In genomic region chr6:45590225-45590624, GRCh38 we compare ENCODE assay signal across 11 cellular contexts.
DNase-seq lines count a peak whose midpoint lies in the region; ATAC-seq and TF ChIP-seq lines count a peak whose summit lies in the region.
"Had no signal": no experiment of that assay in that cellular context is flagged by ENCODE, and none has a peak within 500 bp of the region (broad histone marks: within the 10 kb centered on the region; RNA-seq: fewer than 3 reads in every experiment).

No MANE protein-coding gene starts in this region.

- ATAC-seq in upper lobe of right lung (no peak), HG02571 (IDR thresholded peaks at IDR 0.05; ENCODE audit: unreplicated experiment) (no peak), HG02588 (IDR thresholded peaks at IDR 0.05; ENCODE audit: unreplicated experiment) (no peak)

- peak; percentile 90 for DNase-seq in A172 (ENCODE audit: low spot score)
- DNase-seq in activated naive CD8-positive, alpha-beta T cell treated with anti-CD3 and anti-CD28 coated beads for 36 hours: no peak
- DNase-seq in kidney epithelial cell (ENCODE audit: low read depth): peak; percentile 95
- no peak for DNase-seq in upper lobe of right lung
- DNase-seq in LoVo (ENCODE audit: low spot score): no peak
- DNase-seq: islet precursor cell, upper lobe of left lung had no signal

- POLR2A ChIA-PET in HEK293 (lab: Yijun Ruan, JAX): interaction anchor here (1.1 kb wide), 1 partner anchor 19 kb away, joined by 3 read pairs; no protein-coding TSS in a partner anchor

- H3K27me3 ChIP-seq in kidney epithelial cell (ENCODE audit: control insufficient read depth, insufficient read depth, low read length) (no peaks in the 10 kb centered on the region), upper lobe of right lung (no peaks in the 10 kb centered on the region)
- H3K27me3 ChIP-seq: ascending aorta, upper lobe of left lung had no signal

- H3K9me3 Mint-ChIP-seq in activated naive CD8-positive, alpha-beta T cell treated with anti-CD3 and anti-CD28 coated beads for 36 hours: peaks cover 1% of the 10 kb centered on the region

- no peaks in the 10 kb centered on the region for H3K36me3 Mint-ChIP-seq in activated naive CD8-positive, alpha-beta T cell treated with anti-CD3 and anti-CD28 coated beads for 36 hours

- H3K36me3 ChIP-seq in HEK293 (ENCODE audit: control insufficient read depth in 2 of 2, insufficient read depth in 1 of 2, low read length in 2 of 2): no peaks in the 10 kb centered on the region
- no peaks in the 10 kb centered on the region for H3K36me3 ChIP-seq in kidney epithelial cell (ENCODE audit: control insufficient read depth, insufficient read depth, low read length)
- no peaks in the 10 kb centered on the region for H3K36me3 ChIP-seq in upper lobe of right lung
- H3K36me3 ChIP-seq: ascending aorta, upper lobe of left lung had no signal

- H3K27ac Mint-ChIP-seq in activated naive CD8-positive, alpha-beta T cell treated with anti-CD3 and anti-CD28 coated beads for 36 hours: peak overlapping the region; percentile 58

- CTCF ChIA-PET in HEK293 (lab: Yijun Ruan, JAX): interaction anchor here (1.2 kb wide), 1 partner anchor 124 kb away, joined by 3 read pairs; no protein-coding TSS in a partner anchor

- no peaks in the 10 kb centered on the region for H3K9me3 ChIP-seq in HEK293 (ENCODE audit: control insufficient read depth, insufficient read depth, low read depth, low read length)
- no peaks in the 10 kb centered on the region for H3K9me3 ChIP-seq in upper lobe of right lung
- H3K9me3 ChIP-seq: ascending aorta, upper lobe of left lung had no signal

- H3K4me1 ChIP-seq in HEK293 (ENCODE audit: control insufficient read depth, insufficient read depth, low read length) (peaks cover 28% of the 10 kb centered on the region), upper lobe of right lung (no peaks in the 10 kb centered on the region)

- intact Hi-C loops in upper lobe of right lung (cut with DNase I): no loop called here

- H3K4me1 Mint-ChIP-seq in activated naive CD8-positive, alpha-beta T cell treated with anti-CD3 and anti-CD28 coated beads for 36 hours: peaks cover 54% of the 10 kb centered on the region

- no peak overlapping the region for H3K4me3 Mint-ChIP-seq in activated naive CD8-positive, alpha-beta T cell treated with anti-CD3 and anti-CD28 coated beads for 36 hours

- no peak for TF ChIP-seq CTCF in HEK293 (tag by site-specific recombination; IDR thresholded peaks at IDR 0.05)
- no peak for TF ChIP-seq CTCF in kidney epithelial cell (IDR thresholded peaks at IDR 0.05; ENCODE audit: insufficient read depth, low read length, poor library complexity, severe bottlenecking)
- TF ChIP-seq CTCF in upper lobe of right lung (IDR thresholded peaks at IDR 0.05): no peak

- H3K4me3 ChIP-seq in HEK293 (ENCODE audit: low read depth, low read length): no peak overlapping the region
- no peak overlapping the region for H3K4me3 ChIP-seq in kidney epithelial cell (ENCODE audit: low read depth, low read length)
- no peak overlapping the region for H3K4me3 ChIP-seq in upper lobe of right lung
- H3K4me3 ChIP-seq: ascending aorta, upper lobe of left lung had no signal

- peak overlapping the region; percentile 83 for H3K27ac ChIP-seq in HEK293 (ENCODE audit: extremely low read depth, low read depth, low read length)
- no peak overlapping the region for H3K27ac ChIP-seq in upper lobe of right lung
- H3K27ac ChIP-seq: ascending aorta, upper lobe of left lung had no signal

- H3K27me3 Mint-ChIP-seq in activated naive CD8-positive, alpha-beta T cell treated with anti-CD3 and anti-CD28 coated beads for 36 hours: no peaks in the 10 kb centered on the region

TF ChIP-seq in HEK293, 187 proteins besides CTCF, POLR2A, EP300 and RAD21 (continues in another document):
- TF ChIP-seq ZNF670 (tag by site-specific recombination; IDR thresholded peaks at IDR 0.05; ENCODE audit: low read depth) (no peak), IKZF3 (tag by site-specific recombination; IDR thresholded peaks at IDR 0.05) (0 out of 2 replicates have a peak, but pooled peaks have one; percentile 16), ZBTB20 (tag by site-specific recombination; IDR thresholded peaks at IDR 0.05) (peak; percentile 70), ZNF629 (tag by site-specific recombination; IDR thresholded peaks at IDR 0.05) (peak; percentile 59), ZNF704 (tag by site-specific recombination; IDR thresholded peaks at IDR 0.05) (no peak), ZNF292 (tag by site-specific recombination; IDR thresholded peaks at IDR 0.05; ENCODE audit: borderline replicate concordance, low read depth) (no peak), ZNF558 (tag by site-specific recombination; IDR thresholded peaks at IDR 0.05) (peak; percentile 28; the same call in 1 of the 2 replicates), ZNF707 (tag by site-specific recombination; IDR thresholded peaks at IDR 0.05) (no peak), HOXD13 (CRISPR knock-in tag; IDR thresholded peaks at IDR 0.05; ENCODE audit: borderline replicate concordance) (peak; percentile 39; the same call in 1 of the 2 replicates), ZNF843 (tag by site-specific recombination; IDR thresholded peaks at IDR 0.05) (0 out of 2 replicates have a peak, but pooled peaks have one; percentile 20), SP7 (tag by site-specific recombination; IDR thresholded peaks at IDR 0.05) (peak; percentile 85), ZNF692 (tag by site-specific recombination; IDR thresholded peaks at IDR 0.05) (0 out of 2 replicates have a peak, but pooled peaks have one; percentile 13), ZNF660 (tag by site-specific recombination; IDR thresholded peaks at IDR 0.05) (peak; percentile 81; the same call in 1 of the 2 replicates), ZNF350 (tag by site-specific recombination; IDR thresholded peaks at IDR 0.05) (no peak), FEZF1 (tag by site-specific recombination; IDR thresholded peaks at IDR 0.05) (peak; percentile 64; the same call in 1 of the 2 replicates), TCF7L2 (IDR thresholded peaks at IDR 0.05; ENCODE audit: borderline replicate concordance, low read depth, low read length) (no peak), ZSCAN23 (tag by site-specific recombination; IDR thresholded peaks at IDR 0.05) (no peak), ZNF398 (tag by site-specific recombination; IDR thresholded peaks at IDR 0.05) (0 out of 2 replicates have a peak, but pooled peaks have one; percentile 14), ZBTB44 (tag by site-specific recombination; IDR thresholded peaks at IDR 0.05) (0 out of 2 replicates have a peak, but pooled peaks have one; percentile 29), ZNF416 (tag by site-specific recombination; IDR thresholded peaks at IDR 0.05) (no peak), ZEB2 (tag by site-specific recombination; IDR thresholded peaks at IDR 0.05) (peak; percentile 65; the same call in 1 of the 2 replicates), KLF1 (tag by site-specific recombination; IDR thresholded peaks at IDR 0.05) (no peak), ZNF175 (tag by site-specific recombination; IDR thresholded peaks at IDR 0.05) (no peak)

Comparison
In these comparisons a context has a peak if more than half of its experiments do, and no peak if none do; other contexts are left out.
1. DNase-seq: peak in A172 (single experiment) and kidney epithelial cell (single experiment); none in activated naive CD8-positive, alpha-beta T cell treated with anti-CD3 and anti-CD28 coated beads for 36 hours (single experiment), upper lobe of right lung (single experiment) and LoVo (single experiment).